ENCODE assay signal across 9 cellular contexts in the genomic region with DNA sequence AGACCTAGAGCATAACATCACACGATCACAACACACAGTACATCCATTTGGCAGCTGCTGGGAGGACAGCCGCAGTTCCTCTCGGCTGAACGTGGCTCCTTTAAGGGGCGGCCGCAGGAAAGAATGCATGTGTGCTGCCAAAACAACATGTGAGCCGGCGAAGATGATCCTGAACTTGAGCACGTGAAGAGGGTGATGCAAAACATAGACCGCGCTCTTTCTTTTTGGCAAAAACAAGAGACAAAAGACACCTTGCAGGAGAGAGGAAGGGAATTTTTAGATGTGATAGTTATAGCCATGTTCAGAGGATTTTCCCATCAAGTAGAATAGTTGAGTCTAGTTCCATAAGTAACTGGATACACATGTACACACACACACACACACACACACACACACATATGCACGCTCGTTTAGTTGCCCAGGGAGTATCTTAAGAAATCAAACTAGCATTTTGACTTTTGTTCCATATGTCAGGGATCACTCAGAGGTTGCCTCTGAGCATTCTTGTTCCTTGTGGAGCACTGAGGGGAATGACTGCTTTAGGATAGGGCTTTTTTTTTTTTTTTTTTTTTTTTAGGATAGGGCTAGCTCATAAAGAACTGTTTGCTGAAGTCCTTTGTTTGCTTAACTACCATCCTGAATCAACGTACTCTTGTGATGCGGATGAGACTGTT. TPM values are rescaled to one million over a fixed set of nuclear protein-coding genes. Genes with fewer than 3 reads are reported as not detected.
DNase-seq lines count a peak whose midpoint lies in the region; ATAC-seq and TF ChIP-seq lines count a peak whose summit lies in the region.
"Had no signal": no experiment of that assay in that cellular context is flagged by ENCODE, and none has a peak within 500 bp of the region (broad histone marks: within the 10 kb centered on the region; RNA-seq: fewer than 3 reads in every experiment).

No MANE protein-coding gene starts in this region.

- no peaks in the 10 kb centered on the region for H3K79me2 ChIP-seq in mammary epithelial cell (ENCODE audit: insufficient read depth, low read length)

- dilution Hi-C loops in mammary epithelial cell (cut with HindIII; ENCODE audit: low sequenced_read_pairs): no loop called here

- 15% methylated on average over 13 of the region's 15 CpGs for WGBS in mammary epithelial cell (ENCODE audit: low coverage, missing lambda C conversion rate)

- peak overlapping the region in 2 of 3 experiments; percentile 6 to 14 for H3K4me3 ChIP-seq in mammary epithelial cell (replicated peaks in 1 of 3; ENCODE audit: insufficient read depth in 1 of 3, low read depth in 2 of 3, low read length in 3 of 3)
- peak overlapping the region; percentile 14 for H3K4me3 ChIP-seq in lower lobe of right lung
- H3K4me3 ChIP-seq: BLaER1 had no signal

- BruUV-seq in mammary epithelial cell (replicated peaks; lab: Mats Ljungman, UMichigan): no TSS peak

- ATAC-seq in lower lobe of right lung (peak; percentile 61 to 79), GM18498 (IDR thresholded peaks at IDR 0.05; ENCODE audit: unreplicated experiment) (no peak), GM18511 (IDR thresholded peaks at IDR 0.05; ENCODE audit: unreplicated experiment) (no peak)

- H4K20me1 ChIP-seq in mammary epithelial cell (ENCODE audit: insufficient read depth, low read length): no peaks in the 10 kb centered on the region
- H4K20me1 ChIP-seq: BLaER1 had no signal

- no peak for TF ChIP-seq CTCF in mammary epithelial cell (conservative IDR thresholded peaks at IDR 0.05 in 1 of 2, IDR thresholded peaks at IDR 0.05 in 1 of 2; ENCODE audit: extremely low read depth in 1 of 2, insufficient read depth in 1 of 2, low read depth in 1 of 2, low read length in 2 of 2)
- no peak for TF ChIP-seq CTCF in lower lobe of right lung (IDR thresholded peaks at IDR 0.05)

- H3K9me3 ChIP-seq in mammary epithelial cell (replicated peaks; ENCODE audit: insufficient read depth, low read length) (no peaks in the 10 kb centered on the region), lower lobe of right lung (no peaks in the 10 kb centered on the region)
- H3K9me3 ChIP-seq: BLaER1 had no signal

- DNase-seq in NCI-H1417 (lab: John Stamatoyannopoulos, UW): peak in 2 of 3 experiments; percentile 19 to 74
- DNase-seq in NCI-H1417 treated with DMSO at 0.1 percent for 48 hours (lab: John Stamatoyannopoulos, UW): no peak
- peak; percentile 68 for DNase-seq in mammary epithelial cell
- DNase-seq in lower lobe of right lung: peak; percentile 55
- DNase-seq in NK-92 treated with Interleukin-12 subunit alpha and Interleukin-12 subunit beta, amount 100 ng/mL, for 24 hours (lab: John Stamatoyannopoulos, UW): no peak
- DNase-seq in NOMO-1 treated with DMSO at 0.1 percent for 48 hours (lab: John Stamatoyannopoulos, UW; ENCODE audit: unreplicated experiment): no peak

- H3K4me1 ChIP-seq in mammary epithelial cell (ENCODE audit: insufficient read depth, low read length) (peaks cover 25% of the 10 kb centered on the region), lower lobe of right lung (no peaks in the 10 kb centered on the region)
- H3K4me1 ChIP-seq: BLaER1 had no signal

- H3K27ac ChIP-seq in mammary epithelial cell (ENCODE audit: insufficient read depth, low read depth, low read length) (peak overlapping the region; percentile 7), lower lobe of right lung (no peak overlapping the region)
- H3K27ac ChIP-seq: BLaER1 had no signal

- no peaks in the 10 kb centered on the region for H3K36me3 ChIP-seq in mammary epithelial cell (ENCODE audit: insufficient read depth, low read length)
- no peaks in the 10 kb centered on the region for H3K36me3 ChIP-seq in lower lobe of right lung
- H3K36me3 ChIP-seq: BLaER1 had no signal

- H3K27me3 ChIP-seq in mammary epithelial cell (ENCODE audit: insufficient read depth, low read length) (no peaks in the 10 kb centered on the region), lower lobe of right lung (ENCODE audit: low read depth) (no peaks in the 10 kb centered on the region)
- H3K27me3 ChIP-seq: BLaER1 had no signal

- intact Hi-C loops in mammary epithelial cell (cut with micrococcal nuclease) (loop anchor here (2.0 kb wide), 1 partner anchor 23 kb away; the partner anchor contains the start of gene RANBP9), lower lobe of right lung (cut with DNase I) (no loop called here)

- in situ Hi-C loops in mammary epithelial cell (cut with MboI; ENCODE audit: low sequenced_read_pairs in 2 of 2): no loop called here

- H3K4me2 ChIP-seq in mammary epithelial cell (ENCODE audit: insufficient read depth, low read depth, low read length): peak overlapping the region; percentile 71
- H3K4me2 ChIP-seq: BLaER1 had no signal

- CTCF ChIA-PET in mammary epithelial cell (lab: Charles Lee; ENCODE audit: low non-redundant PET): interaction anchor here (0.5 kb wide), 1 partner anchor 1229 kb away, joined by 4 read pairs; no protein-coding TSS in a partner anchor

- H2AFZ ChIP-seq in mammary epithelial cell (ENCODE audit: low read depth, low read length): peak overlapping the region; percentile 75

- H3K9ac ChIP-seq in mammary epithelial cell (ENCODE audit: insufficient read depth, low read length): peak overlapping the region; percentile 14
- H3K9ac ChIP-seq: BLaER1 had no signal

RNA-seq across cellular contexts. Expression of gene RANBP9, which starts 21.7 kb away (rescaled TPM):
- total RNA-seq in mammary epithelial cell (10 to 100 TPM; 26.7 to 44.4 TPM), lower lobe of right lung (37.0 TPM)
- polyA plus RNA-seq in mammary epithelial cell: 22.9 TPM
- 29.4 TPM for polyA minus RNA-seq in mammary epithelial cell

Comparison
In these comparisons a context has a peak if more than half of its experiments do, and no peak if none do; other contexts are left out.
1. DNase-seq: peak in NCI-H1417 (2 of 3), mammary epithelial cell (single experiment) and lower lobe of right lung (single experiment); none in NCI-H1417 treated with DMSO at 0.1 percent for 48 hours (single experiment), NK-92 treated with Interleukin-12 subunit alpha and Interleukin-12 subunit beta, amount 100 ng/mL, for 24 hours (single experiment) and NOMO-1 treated with DMSO at 0.1 percent for 48 hours (single experiment).
2. ATAC-seq: peak in lower lobe of right lung (2 of 2); none in GM18498 (single experiment) and GM18511 (single experiment).